1 cellular context compared by ENCODE assay signal in the genomic region with DNA sequence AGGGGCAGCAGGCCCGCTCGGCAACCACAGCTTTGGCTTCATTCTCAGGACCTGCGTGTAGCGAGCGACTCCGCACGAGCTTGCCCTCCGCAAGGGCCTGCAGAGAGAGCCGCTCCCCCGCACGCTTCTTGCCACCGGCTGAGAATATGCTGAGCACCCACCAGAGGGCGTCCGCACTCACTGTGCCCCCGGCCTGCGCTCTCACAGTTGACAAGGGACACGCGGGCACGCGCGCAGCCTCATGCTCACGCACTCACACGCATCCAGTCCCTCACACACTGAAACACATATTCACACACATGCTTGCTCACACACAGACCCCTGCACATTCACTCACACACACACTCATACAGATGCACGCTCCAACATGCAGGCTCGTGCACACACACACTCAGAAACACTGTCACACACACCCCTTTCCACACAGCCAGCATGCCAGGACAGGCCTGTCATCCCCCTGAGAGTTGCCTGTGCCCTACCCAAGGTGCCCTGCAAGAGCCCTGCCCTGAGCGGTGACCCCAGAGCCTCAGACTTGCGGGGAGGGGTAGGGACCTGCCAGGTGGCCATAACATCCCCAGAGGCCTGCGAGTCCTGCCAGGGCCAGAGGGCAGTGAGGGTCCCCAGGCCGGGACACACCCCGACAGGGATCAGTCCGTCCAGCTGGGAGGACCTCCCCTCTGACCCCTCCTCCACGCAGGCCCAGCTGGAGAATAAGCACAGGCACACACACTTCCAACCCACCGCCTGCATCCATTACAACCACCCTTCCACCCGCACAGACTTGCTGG.
A peak's percentile ranks its signal among the peaks of the same experiment; 100 is the strongest.
TF ChIP-seq lines count a peak whose summit lies in the region.

No MANE protein-coding gene starts in this region.

TF ChIP-seq in K562, 482 proteins besides CTCF, POLR2A, EP300 and RAD21 (continued from another document):
- TF ChIP-seq, protein P1, sequence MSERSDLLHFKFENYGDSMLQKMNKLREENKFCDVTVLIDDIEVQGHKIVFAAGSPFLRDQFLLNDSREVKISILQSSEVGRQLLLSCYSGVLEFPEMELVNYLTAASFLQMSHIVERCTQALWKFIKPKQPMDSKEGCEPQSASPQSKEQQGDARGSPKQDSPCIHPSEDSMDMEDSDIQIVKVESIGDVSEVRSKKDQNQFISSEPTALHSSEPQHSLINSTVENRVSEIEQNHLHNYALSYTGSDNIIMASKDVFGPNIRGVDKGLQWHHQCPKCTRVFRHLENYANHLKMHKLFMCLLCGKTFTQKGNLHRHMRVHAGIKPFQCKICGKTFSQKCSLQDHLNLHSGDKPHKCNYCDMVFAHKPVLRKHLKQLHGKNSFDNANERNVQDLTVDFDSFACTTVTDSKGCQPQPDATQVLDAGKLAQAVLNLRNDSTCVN (CRISPR knock-in tag; IDR thresholded peaks at IDR 0.05) = 0 out of 2 replicates have a peak, but pooled peaks have one; percentile 44
- TF ChIP-seq, protein P2, sequence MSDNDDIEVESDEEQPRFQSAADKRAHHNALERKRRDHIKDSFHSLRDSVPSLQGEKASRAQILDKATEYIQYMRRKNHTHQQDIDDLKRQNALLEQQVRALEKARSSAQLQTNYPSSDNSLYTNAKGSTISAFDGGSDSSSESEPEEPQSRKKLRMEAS (CRISPR knock-in tag; IDR thresholded peaks at IDR 0.05) = peak; percentile 58
- TF ChIP-seq HEY1 (CRISPR knock-in tag; IDR thresholded peaks at IDR 0.05; ENCODE audit: borderline replicate concordance) (no peak), MAZ (CRISPR knock-in tag; conservative IDR thresholded peaks at IDR 0.05 in 1 of 2, IDR thresholded peaks at IDR 0.05 in 1 of 2) (peak in 1 of 2 experiments; percentile 79; a peak in 2 of 4 replicates), HNRNPL (IDR thresholded peaks at IDR 0.05; ENCODE audit: low read depth, low read length) (peak; percentile 61; the same call in 1 of the 2 replicates), NCOA6 (IDR thresholded peaks at IDR 0.05) (no peak), NR1H2 (CRISPR knock-in tag; IDR thresholded peaks at IDR 0.05) (no peak), ZNF263 (CRISPR knock-in tag; IDR thresholded peaks at IDR 0.05; ENCODE audit: borderline replicate concordance) (no peak), ETV1 (tag; conservative IDR thresholded peaks at IDR 0.05; ENCODE audit: low read depth) (no peak), HCFC1 (IDR thresholded peaks at IDR 0.05; ENCODE audit: low read depth, low read length) (no peak), JUND (IDR thresholded peaks at IDR 0.05; ENCODE audit: borderline replicate concordance, low read depth, low read length) (no peak), JUND (tag; IDR thresholded peaks at IDR 0.05; ENCODE audit: borderline replicate concordance, low read depth, low read length) (no peak), HDAC1 (IDR thresholded peaks at IDR 0.05) (peak in 1 of 2 experiments; percentile 47; a peak in 1 of 4 replicates)
- TF ChIP-seq, protein P3, sequence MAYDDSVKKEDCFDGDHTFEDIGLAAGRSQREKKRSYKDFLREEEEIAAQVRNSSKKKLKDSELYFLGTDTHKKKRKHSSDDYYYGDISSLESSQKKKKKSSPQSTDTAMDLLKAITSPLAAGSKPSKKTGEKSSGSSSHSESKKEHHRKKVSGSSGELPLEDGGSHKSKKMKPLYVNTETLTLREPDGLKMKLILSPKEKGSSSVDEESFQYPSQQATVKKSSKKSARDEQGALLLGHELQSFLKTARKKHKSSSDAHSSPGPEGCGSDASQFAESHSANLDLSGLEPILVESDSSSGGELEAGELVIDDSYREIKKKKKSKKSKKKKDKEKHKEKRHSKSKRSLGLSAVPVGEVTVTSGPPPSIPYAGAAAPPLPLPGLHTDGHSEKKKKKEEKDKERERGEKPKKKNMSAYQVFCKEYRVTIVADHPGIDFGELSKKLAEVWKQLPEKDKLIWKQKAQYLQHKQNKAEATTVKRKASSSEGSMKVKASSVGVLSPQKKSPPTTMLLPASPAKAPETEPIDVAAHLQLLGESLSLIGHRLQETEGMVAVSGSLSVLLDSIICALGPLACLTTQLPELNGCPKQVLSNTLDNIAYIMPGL (CRISPR knock-in tag; IDR thresholded peaks at IDR 0.05) = no peak
- TF ChIP-seq, protein P4, sequence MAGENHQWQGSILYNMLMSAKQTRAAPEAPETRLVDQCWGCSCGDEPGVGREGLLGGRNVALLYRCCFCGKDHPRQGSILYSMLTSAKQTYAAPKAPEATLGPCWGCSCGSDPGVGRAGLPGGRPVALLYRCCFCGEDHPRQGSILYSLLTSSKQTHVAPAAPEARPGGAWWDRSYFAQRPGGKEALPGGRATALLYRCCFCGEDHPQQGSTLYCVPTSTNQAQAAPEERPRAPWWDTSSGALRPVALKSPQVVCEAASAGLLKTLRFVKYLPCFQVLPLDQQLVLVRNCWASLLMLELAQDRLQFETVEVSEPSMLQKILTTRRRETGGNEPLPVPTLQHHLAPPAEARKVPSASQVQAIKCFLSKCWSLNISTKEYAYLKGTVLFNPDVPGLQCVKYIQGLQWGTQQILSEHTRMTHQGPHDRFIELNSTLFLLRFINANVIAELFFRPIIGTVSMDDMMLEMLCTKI (IDR thresholded peaks at IDR 0.05; ENCODE audit: partially characterized antibody) = no peak
- TF ChIP-seq, protein P5, sequence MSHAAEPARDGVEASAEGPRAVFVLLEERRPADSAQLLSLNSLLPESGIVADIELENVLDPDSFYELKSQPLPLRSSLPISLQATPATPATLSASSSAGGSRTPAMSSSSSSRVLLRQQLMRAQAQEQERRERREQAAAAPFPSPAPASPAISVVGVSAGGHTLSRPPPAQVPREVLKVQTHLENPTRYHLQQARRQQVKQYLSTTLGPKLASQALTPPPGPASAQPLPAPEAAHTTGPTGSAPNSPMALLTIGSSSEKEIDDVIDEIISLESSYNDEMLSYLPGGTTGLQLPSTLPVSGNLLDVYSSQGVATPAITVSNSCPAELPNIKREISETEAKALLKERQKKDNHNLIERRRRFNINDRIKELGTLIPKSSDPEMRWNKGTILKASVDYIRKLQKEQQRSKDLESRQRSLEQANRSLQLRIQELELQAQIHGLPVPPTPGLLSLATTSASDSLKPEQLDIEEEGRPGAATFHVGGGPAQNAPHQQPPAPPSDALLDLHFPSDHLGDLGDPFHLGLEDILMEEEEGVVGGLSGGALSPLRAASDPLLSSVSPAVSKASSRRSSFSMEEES (CRISPR knock-in tag; IDR thresholded peaks at IDR 0.05) = no peak
- TF ChIP-seq, protein P6, sequence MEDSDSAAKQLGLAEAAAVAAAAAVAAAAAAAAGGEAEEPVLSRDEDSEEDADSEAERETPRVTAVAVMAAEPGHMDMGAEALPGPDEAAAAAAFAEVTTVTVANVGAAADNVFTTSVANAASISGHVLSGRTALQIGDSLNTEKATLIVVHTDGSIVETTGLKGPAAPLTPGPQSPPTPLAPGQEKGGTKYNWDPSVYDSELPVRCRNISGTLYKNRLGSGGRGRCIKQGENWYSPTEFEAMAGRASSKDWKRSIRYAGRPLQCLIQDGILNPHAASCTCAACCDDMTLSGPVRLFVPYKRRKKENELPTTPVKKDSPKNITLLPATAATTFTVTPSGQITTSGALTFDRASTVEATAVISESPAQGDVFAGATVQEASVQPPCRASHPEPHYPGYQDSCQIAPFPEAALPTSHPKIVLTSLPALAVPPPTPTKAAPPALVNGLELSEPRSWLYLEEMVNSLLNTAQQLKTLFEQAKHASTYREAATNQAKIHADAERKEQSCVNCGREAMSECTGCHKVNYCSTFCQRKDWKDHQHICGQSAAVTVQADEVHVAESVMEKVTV (CRISPR knock-in tag; IDR thresholded peaks at IDR 0.05) = peak; percentile 56
